1 cellular context compared by ENCODE assay signal in the genomic region with DNA sequence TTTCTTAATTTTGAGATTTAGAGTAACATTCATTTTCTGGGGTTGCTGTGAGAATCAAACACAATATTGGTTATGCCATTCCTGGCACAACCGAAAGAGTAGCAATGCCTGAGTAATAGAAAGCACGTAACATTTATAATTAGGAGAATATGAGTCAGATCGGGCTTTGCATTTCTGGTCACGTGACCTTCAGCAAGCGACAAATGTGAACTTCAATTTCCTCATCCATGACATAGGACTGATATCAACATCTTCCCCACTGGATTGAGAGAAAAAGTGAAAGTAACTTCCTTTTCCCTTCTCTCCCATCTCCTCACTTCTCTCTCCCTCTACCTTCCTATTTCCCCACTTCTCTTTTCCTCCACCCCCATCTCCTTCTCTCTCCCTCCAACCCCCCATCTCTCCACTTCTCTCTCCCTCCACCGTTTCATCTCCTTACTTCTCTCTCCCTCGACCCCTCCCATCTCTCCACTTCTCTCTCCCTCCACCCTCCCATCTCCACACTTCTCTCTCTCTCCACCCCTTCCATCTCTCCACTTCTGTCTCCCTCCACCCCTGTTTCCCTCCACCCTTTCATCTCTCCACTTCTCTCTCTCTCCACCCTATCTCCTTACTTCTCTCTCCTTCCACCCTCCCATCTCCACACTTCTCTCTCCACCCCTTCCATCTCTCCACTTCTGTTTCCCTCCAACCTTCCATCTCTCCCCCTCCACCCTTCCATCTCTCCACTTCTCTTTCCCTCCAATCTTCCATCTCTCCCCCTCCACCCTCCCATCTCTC.
TF ChIP-seq lines count a peak whose summit lies in the region.

No MANE protein-coding gene starts in this region.

TF ChIP-seq in HEK293, 187 proteins besides CTCF, POLR2A, EP300 and RAD21 (continued from another document and continues in another):
- no peak for TF ChIP-seq ZNF184 (tag by site-specific recombination; IDR thresholded peaks at IDR 0.05)
- no peak for TF ChIP-seq ZNF626 (tag by site-specific recombination; IDR thresholded peaks at IDR 0.05)
- no peak for TF ChIP-seq TRIM28 (IDR thresholded peaks at IDR 0.05; ENCODE audit: borderline replicate concordance, low read length)
- peak; percentile 73 for TF ChIP-seq PRDM1 (tag by site-specific recombination; IDR thresholded peaks at IDR 0.05)
- no peak for TF ChIP-seq ZNF777 (tag by site-specific recombination; IDR thresholded peaks at IDR 0.05; ENCODE audit: borderline replicate concordance)
- no peak for TF ChIP-seq ZNF202 (tag by site-specific recombination; IDR thresholded peaks at IDR 0.05; ENCODE audit: borderline replicate concordance)
- no peak for TF ChIP-seq ZNF555 (tag by site-specific recombination; conservative IDR thresholded peaks at IDR 0.05)
- no peak for TF ChIP-seq ZNF18 (tag by site-specific recombination; IDR thresholded peaks at IDR 0.05)
- TF ChIP-seq, protein P1, sequence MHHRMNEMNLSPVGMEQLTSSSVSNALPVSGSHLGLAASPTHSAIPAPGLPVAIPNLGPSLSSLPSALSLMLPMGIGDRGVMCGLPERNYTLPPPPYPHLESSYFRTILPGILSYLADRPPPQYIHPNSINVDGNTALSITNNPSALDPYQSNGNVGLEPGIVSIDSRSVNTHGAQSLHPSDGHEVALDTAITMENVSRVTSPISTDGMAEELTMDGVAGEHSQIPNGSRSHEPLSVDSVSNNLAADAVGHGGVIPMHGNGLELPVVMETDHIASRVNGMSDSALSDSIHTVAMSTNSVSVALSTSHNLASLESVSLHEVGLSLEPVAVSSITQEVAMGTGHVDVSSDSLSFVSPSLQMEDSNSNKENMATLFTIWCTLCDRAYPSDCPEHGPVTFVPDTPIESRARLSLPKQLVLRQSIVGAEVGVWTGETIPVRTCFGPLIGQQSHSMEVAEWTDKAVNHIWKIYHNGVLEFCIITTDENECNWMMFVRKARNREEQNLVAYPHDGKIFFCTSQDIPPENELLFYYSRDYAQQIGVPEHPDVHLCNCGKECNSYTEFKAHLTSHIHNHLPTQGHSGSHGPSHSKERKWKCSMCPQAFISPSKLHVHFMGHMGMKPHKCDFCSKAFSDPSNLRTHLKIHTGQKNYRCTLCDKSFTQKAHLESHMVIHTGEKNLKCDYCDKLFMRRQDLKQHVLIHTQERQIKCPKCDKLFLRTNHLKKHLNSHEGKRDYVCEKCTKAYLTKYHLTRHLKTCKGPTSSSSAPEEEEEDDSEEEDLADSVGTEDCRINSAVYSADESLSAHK (tag by site-specific recombination; IDR thresholded peaks at IDR 0.05) = no peak
- peak; percentile 55 for TF ChIP-seq ZNF366 (tag by site-specific recombination; conservative IDR thresholded peaks at IDR 0.05)
- TF ChIP-seq SP7 (tag by site-specific recombination; IDR thresholded peaks at IDR 0.05) = no peak; the same call in 1 of the 2 replicates
- TF ChIP-seq, protein P2, sequence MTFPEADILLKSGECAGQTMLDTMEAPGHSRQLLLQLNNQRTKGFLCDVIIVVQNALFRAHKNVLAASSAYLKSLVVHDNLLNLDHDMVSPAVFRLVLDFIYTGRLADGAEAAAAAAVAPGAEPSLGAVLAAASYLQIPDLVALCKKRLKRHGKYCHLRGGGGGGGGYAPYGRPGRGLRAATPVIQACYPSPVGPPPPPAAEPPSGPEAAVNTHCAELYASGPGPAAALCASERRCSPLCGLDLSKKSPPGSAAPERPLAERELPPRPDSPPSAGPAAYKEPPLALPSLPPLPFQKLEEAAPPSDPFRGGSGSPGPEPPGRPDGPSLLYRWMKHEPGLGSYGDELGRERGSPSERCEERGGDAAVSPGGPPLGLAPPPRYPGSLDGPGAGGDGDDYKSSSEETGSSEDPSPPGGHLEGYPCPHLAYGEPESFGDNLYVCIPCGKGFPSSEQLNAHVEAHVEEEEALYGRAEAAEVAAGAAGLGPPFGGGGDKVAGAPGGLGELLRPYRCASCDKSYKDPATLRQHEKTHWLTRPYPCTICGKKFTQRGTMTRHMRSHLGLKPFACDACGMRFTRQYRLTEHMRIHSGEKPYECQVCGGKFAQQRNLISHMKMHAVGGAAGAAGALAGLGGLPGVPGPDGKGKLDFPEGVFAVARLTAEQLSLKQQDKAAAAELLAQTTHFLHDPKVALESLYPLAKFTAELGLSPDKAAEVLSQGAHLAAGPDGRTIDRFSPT (tag by site-specific recombination; IDR thresholded peaks at IDR 0.05) = no peak
- no peak for TF ChIP-seq ZNF621 (tag by site-specific recombination; IDR thresholded peaks at IDR 0.05)
- no peak for TF ChIP-seq ZNF362 (tag by site-specific recombination; IDR thresholded peaks at IDR 0.05)
- TF ChIP-seq, protein P3, sequence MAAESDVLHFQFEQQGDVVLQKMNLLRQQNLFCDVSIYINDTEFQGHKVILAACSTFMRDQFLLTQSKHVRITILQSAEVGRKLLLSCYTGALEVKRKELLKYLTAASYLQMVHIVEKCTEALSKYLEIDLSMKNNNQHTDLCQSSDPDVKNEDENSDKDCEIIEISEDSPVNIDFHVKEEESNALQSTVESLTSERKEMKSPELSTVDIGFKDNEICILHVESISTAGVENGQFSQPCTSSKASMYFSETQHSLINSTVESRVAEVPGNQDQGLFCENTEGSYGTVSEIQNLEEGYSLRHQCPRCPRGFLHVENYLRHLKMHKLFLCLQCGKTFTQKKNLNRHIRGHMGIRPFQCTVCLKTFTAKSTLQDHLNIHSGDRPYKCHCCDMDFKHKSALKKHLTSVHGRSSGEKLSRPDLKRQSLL (tag by site-specific recombination; IDR thresholded peaks at IDR 0.05) = no peak
- no peak for TF ChIP-seq ZNF791 (tag by site-specific recombination; IDR thresholded peaks at IDR 0.05)
- TF ChIP-seq SALL2 (tag by site-specific recombination; IDR thresholded peaks at IDR 0.05; ENCODE audit: borderline replicate concordance) = no peak
- TF ChIP-seq SP3 (tag by site-specific recombination; IDR thresholded peaks at IDR 0.05) = no peak
- TF ChIP-seq ZNF580 (tag by site-specific recombination; IDR thresholded peaks at IDR 0.05) = no peak
- TF ChIP-seq, protein P4, sequence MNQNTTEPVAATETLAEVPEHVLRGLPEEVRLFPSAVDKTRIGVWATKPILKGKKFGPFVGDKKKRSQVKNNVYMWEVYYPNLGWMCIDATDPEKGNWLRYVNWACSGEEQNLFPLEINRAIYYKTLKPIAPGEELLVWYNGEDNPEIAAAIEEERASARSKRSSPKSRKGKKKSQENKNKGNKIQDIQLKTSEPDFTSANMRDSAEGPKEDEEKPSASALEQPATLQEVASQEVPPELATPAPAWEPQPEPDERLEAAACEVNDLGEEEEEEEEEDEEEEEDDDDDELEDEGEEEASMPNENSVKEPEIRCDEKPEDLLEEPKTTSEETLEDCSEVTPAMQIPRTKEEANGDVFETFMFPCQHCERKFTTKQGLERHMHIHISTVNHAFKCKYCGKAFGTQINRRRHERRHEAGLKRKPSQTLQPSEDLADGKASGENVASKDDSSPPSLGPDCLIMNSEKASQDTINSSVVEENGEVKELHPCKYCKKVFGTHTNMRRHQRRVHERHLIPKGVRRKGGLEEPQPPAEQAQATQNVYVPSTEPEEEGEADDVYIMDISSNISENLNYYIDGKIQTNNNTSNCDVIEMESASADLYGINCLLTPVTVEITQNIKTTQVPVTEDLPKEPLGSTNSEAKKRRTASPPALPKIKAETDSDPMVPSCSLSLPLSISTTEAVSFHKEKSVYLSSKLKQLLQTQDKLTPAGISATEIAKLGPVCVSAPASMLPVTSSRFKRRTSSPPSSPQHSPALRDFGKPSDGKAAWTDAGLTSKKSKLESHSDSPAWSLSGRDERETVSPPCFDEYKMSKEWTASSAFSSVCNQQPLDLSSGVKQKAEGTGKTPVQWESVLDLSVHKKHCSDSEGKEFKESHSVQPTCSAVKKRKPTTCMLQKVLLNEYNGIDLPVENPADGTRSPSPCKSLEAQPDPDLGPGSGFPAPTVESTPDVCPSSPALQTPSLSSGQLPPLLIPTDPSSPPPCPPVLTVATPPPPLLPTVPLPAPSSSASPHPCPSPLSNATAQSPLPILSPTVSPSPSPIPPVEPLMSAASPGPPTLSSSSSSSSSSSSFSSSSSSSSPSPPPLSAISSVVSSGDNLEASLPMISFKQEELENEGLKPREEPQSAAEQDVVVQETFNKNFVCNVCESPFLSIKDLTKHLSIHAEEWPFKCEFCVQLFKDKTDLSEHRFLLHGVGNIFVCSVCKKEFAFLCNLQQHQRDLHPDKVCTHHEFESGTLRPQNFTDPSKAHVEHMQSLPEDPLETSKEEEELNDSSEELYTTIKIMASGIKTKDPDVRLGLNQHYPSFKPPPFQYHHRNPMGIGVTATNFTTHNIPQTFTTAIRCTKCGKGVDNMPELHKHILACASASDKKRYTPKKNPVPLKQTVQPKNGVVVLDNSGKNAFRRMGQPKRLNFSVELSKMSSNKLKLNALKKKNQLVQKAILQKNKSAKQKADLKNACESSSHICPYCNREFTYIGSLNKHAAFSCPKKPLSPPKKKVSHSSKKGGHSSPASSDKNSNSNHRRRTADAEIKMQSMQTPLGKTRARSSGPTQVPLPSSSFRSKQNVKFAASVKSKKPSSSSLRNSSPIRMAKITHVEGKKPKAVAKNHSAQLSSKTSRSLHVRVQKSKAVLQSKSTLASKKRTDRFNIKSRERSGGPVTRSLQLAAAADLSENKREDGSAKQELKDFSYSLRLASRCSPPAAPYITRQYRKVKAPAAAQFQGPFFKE (tag by site-specific recombination; IDR thresholded peaks at IDR 0.05; ENCODE audit: borderline replicate concordance) = no peak
- no peak for TF ChIP-seq ZNF148 (tag by site-specific recombination; IDR thresholded peaks at IDR 0.05; ENCODE audit: borderline replicate concordance)
- no peak for TF ChIP-seq ZNF660 (tag by site-specific recombination; IDR thresholded peaks at IDR 0.05)
- no peak for TF ChIP-seq ZNF26 (tag by site-specific recombination; IDR thresholded peaks at IDR 0.05)
- TF ChIP-seq OVOL3 (tag by site-specific recombination; IDR thresholded peaks at IDR 0.05) = no peak
- TF ChIP-seq, protein P5, sequence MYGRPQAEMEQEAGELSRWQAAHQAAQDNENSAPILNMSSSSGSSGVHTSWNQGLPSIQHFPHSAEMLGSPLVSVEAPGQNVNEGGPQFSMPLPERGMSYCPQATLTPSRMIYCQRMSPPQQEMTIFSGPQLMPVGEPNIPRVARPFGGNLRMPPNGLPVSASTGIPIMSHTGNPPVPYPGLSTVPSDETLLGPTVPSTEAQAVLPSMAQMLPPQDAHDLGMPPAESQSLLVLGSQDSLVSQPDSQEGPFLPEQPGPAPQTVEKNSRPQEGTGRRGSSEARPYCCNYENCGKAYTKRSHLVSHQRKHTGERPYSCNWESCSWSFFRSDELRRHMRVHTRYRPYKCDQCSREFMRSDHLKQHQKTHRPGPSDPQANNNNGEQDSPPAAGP (tag by site-specific recombination; IDR thresholded peaks at IDR 0.05) = no peak
- TF ChIP-seq BCL11B (tag by site-specific recombination; IDR thresholded peaks at IDR 0.05; ENCODE audit: low read depth) = no peak
- no peak for TF ChIP-seq ZNF23 (tag by site-specific recombination; IDR thresholded peaks at IDR 0.05; ENCODE audit: borderline replicate concordance)
- no peak for TF ChIP-seq ZNF133 (tag by site-specific recombination; IDR thresholded peaks at IDR 0.05)
- TF ChIP-seq KLF9 (tag by site-specific recombination; IDR thresholded peaks at IDR 0.05; ENCODE audit: low read depth) = no peak
- no peak for TF ChIP-seq SP2 (tag by site-specific recombination; IDR thresholded peaks at IDR 0.05)
- no peak for TF ChIP-seq ZNF174 (tag by site-specific recombination; IDR thresholded peaks at IDR 0.05)
- no peak for TF ChIP-seq ZBTB8A (tag by site-specific recombination; IDR thresholded peaks at IDR 0.05)
- no peak for TF ChIP-seq GFI1B (tag by site-specific recombination; IDR thresholded peaks at IDR 0.05)
- TF ChIP-seq ZFHX2 (tag by site-specific recombination; conservative IDR thresholded peaks at IDR 0.05) = no peak
- no peak for TF ChIP-seq OSR2 (tag by site-specific recombination; IDR thresholded peaks at IDR 0.05)
